2 cellular contexts compared by ENCODE assay signal in genomic region chr9:135952664-135953206, GRCh38.
TF ChIP-seq lines count a peak whose summit lies in the region.

No MANE protein-coding gene starts in this region.

TF ChIP-seq in HCT116, 20 proteins besides CTCF, POLR2A, EP300 and RAD21:
- TF ChIP-seq TCF7L2 (IDR thresholded peaks at IDR 0.05; ENCODE audit: borderline replicate concordance, extremely low read depth, insufficient read depth, insufficient read length) (no peak), MAX (IDR thresholded peaks at IDR 0.05) (no peak), REST (IDR thresholded peaks at IDR 0.05; ENCODE audit: low read depth) (no peak), ZNF274 (IDR thresholded peaks at IDR 0.05; ENCODE audit: low read depth, low read length) (no peak), SIN3A (IDR thresholded peaks at IDR 0.05; ENCODE audit: low read depth) (no peak), CEBPB (IDR thresholded peaks at IDR 0.05; ENCODE audit: low read depth) (no peak), SP1 (IDR thresholded peaks at IDR 0.05; ENCODE audit: low read depth) (no peak)

TF ChIP-seq in GM12878, 131 proteins besides CTCF, POLR2A, EP300 and RAD21:
- TF ChIP-seq JUNB (IDR thresholded peaks at IDR 0.05): no peak
- TF ChIP-seq E2F4 (IDR thresholded peaks at IDR 0.05; ENCODE audit: low read depth, low read length): no peak
- TF ChIP-seq NFIC (IDR thresholded peaks at IDR 0.05; ENCODE audit: low read depth, low read length): no peak
- no peak for TF ChIP-seq CBFB (IDR thresholded peaks at IDR 0.05; ENCODE audit: low read depth)
- TF ChIP-seq STAT3 (IDR thresholded peaks at IDR 0.05; ENCODE audit: low read depth, low read length): no peak
- no peak for TF ChIP-seq ASH2L (IDR thresholded peaks at IDR 0.05; ENCODE audit: borderline replicate concordance, low read depth)
- TF ChIP-seq DPF2 (IDR thresholded peaks at IDR 0.05): no peak
- no peak for TF ChIP-seq SPI1 (IDR thresholded peaks at IDR 0.05; ENCODE audit: borderline replicate concordance, insufficient read depth, low read depth, low read length)
- no peak for TF ChIP-seq MTA2 (IDR thresholded peaks at IDR 0.05; ENCODE audit: low read depth)
- no peak for TF ChIP-seq POLR2AphosphoS2 (IDR thresholded peaks at IDR 0.05; ENCODE audit: low read depth, low read length)
- TF ChIP-seq HDAC6 (IDR thresholded peaks at IDR 0.05; ENCODE audit: unreplicated experiment): no peak
